In genomic region chr4:2280531-2281300, GRCh38 we compare ENCODE assay signal across 9 cellular contexts.
DNase-seq lines count a peak whose midpoint lies in the region; TF ChIP-seq lines count a peak whose summit lies in the region.
"Had no signal": no experiment of that assay in that cellular context is flagged by ENCODE, and none has a peak within 500 bp of the region (broad histone marks: within the 10 kb centered on the region; RNA-seq: fewer than 3 reads in every experiment).

No MANE protein-coding gene starts in this region.

- peaks cover 31% of the 10 kb centered on the region for H3K4me1 Mint-ChIP-seq in T-helper 1 cell treated with Interleukin-12 subunit alpha and Interleukin-12 subunit beta and Interleukin-4 antibody, amounts not matched to agents 30 μg/mL and 1 μg/mL, for 36 hours (ENCODE audit: low read depth)

- no peak for DNase-seq in T-helper 1 cell
- peak; percentile 18 for DNase-seq in MV-4-11 (lab: John Stamatoyannopoulos, UW)
- DNase-seq in choroid plexus epithelial cell (ENCODE audit: low read depth): no peak
- DNase-seq in posterior cingulate gyrus: peak in 8 of 10 donors; percentile 5 to 94 (median 66)
- DNase-seq in iPS-NIHi7 (ENCODE audit: extremely low spot score): no peak
- DNase-seq in RPMI8226: no peak
- no peak for DNase-seq in DMS79 treated with DMSO at 0.1 percent for 48 hours (lab: John Stamatoyannopoulos, UW)
- DNase-seq: NCI-H187 had no signal

- no peaks in the 10 kb centered on the region for H3K27me3 Mint-ChIP-seq in T-helper 1 cell treated with Interleukin-12 subunit alpha and Interleukin-12 subunit beta and Interleukin-4 antibody, amounts not matched to agents 30 μg/mL and 1 μg/mL, for 36 hours (ENCODE audit: low read depth)

- peak; percentile 13 for TF ChIP-seq CTCF in choroid plexus epithelial cell (conservative IDR thresholded peaks at IDR 0.05; ENCODE audit: low read depth, low read length)

- intact Hi-C loops in posterior cingulate gyrus (cut with DNase I): no loop called here

- peaks cover 3% of the 10 kb centered on the region for H3K36me3 Mint-ChIP-seq in T-helper 1 cell treated with Interleukin-12 subunit alpha and Interleukin-12 subunit beta and Interleukin-4 antibody, amounts not matched to agents 30 μg/mL and 1 μg/mL, for 36 hours (ENCODE audit: low read depth)

- no peak overlapping the region for H3K4me3 Mint-ChIP-seq in T-helper 1 cell treated with Interleukin-12 subunit alpha and Interleukin-12 subunit beta and Interleukin-4 antibody, amounts not matched to agents 30 μg/mL and 1 μg/mL, for 36 hours

- H3K4me3 ChIP-seq in choroid plexus epithelial cell (ENCODE audit: low read depth, low read length): no peak overlapping the region

- no peaks in the 10 kb centered on the region for H3K9me3 Mint-ChIP-seq in T-helper 1 cell treated with Interleukin-12 subunit alpha and Interleukin-12 subunit beta and Interleukin-4 antibody, amounts not matched to agents 30 μg/mL and 1 μg/mL, for 36 hours

- H3K27ac Mint-ChIP-seq in T-helper 1 cell treated with Interleukin-12 subunit alpha and Interleukin-12 subunit beta and Interleukin-4 antibody, amounts not matched to agents 30 μg/mL and 1 μg/mL, for 36 hours: peak overlapping the region; percentile 96

Comparison
In these comparisons a context has a peak if more than half of its experiments do, and no peak if none do; other contexts are left out.
1. DNase-seq: peak in MV-4-11 (single experiment) and posterior cingulate gyrus (8 of 10); none in T-helper 1 cell (0 of 5), choroid plexus epithelial cell (single experiment), iPS-NIHi7 (single experiment), RPMI8226 (single experiment) and DMS79 treated with DMSO at 0.1 percent for 48 hours (single experiment).